ENCODE assay signal across 8 cellular contexts in genomic region chr14:32802295-32802694, GRCh38.
"Had no signal": no experiment of that assay in that cellular context is flagged by ENCODE, and none has a peak within 500 bp of the region (broad histone marks: within the 10 kb centered on the region; RNA-seq: fewer than 3 reads in every experiment).

No MANE protein-coding gene starts in this region.

- DNase-seq: GDM1, GF-D8 had no signal

- ATAC-seq: GM12878 had no signal

- H3K4me3 ChIP-seq: GM12878 had no signal

- FAIRE-seq: G401.6, GM12878, GM12891, GM12892, GM18507, GM19239 had no signal
